Comparison of ENCODE assay signal across 9 cellular contexts in genomic region chr10:133261726-133262325, GRCh38. TPM values are rescaled to one million over a fixed set of nuclear protein-coding genes. Genes with fewer than 3 reads are reported as not detected.
A peak's percentile ranks its signal among the peaks of the same experiment; 100 is the strongest.
DNase-seq lines count a peak whose midpoint lies in the region; ATAC-seq and TF ChIP-seq lines count a peak whose summit lies in the region.
"Had no signal": no experiment of that assay in that cellular context is flagged by ENCODE, and none has a peak within 500 bp of the region (broad histone marks: within the 10 kb centered on the region; RNA-seq: fewer than 3 reads in every experiment).

No MANE protein-coding gene starts in this region.

- DNase-seq in COR-L47 (lab: John Stamatoyannopoulos, UW) (peak; percentile 48), HK-2 (ENCODE audit: unreplicated experiment) (peak; percentile 91), RWPE1 (ENCODE audit: low spot score) (peak; percentile 90), fibroblast of the aortic adventitia (ENCODE audit: low read depth) (peak; percentile 43)
- DNase-seq in activated effector memory CD4-positive, alpha-beta T cell treated with Interleukin-2 at 50 U/mL for 16 hours = peak; percentile 80

- H3K9me3 ChIP-seq in neural cell (ENCODE audit: low read length) (no peaks in the 10 kb centered on the region), stomach smooth muscle (ENCODE audit: control insufficient read depth in 2 of 2, low read length in 2 of 2) (no peaks in the 10 kb centered on the region)

- H3K4me1 ChIP-seq in stomach smooth muscle (ENCODE audit: control insufficient read depth, insufficient read depth, low read length) = peaks cover 31% of the 10 kb centered on the region

- POLR2A ChIA-PET in RWPE1 (lab: Yijun Ruan, JAX; ENCODE audit: low non-redundant PET) = interaction anchor here (1.0 to 1.6 kb wide), 2 partner anchors 13 to 16 kb away, joined by 5 read pairs; no protein-coding TSS in a partner anchor

- no peak overlapping the region for H3K4me2 ChIP-seq in neural cell (ENCODE audit: low read length)

- H4K20me1 ChIP-seq in neural cell (ENCODE audit: insufficient read depth) = no peaks in the 10 kb centered on the region

- no peak for TF ChIP-seq RAD21 in neural cell (conservative IDR thresholded peaks at IDR 0.05)

- peak overlapping the region; percentile 26 for H3K9ac ChIP-seq in neural cell (ENCODE audit: low read length)
- H3K9ac ChIP-seq in stomach smooth muscle (ENCODE audit: low read length in 2 of 2) = peak overlapping the region in 1 of 2 donors; percentile 11

- CTCF ChIA-PET in RWPE1 (lab: Yijun Ruan, JAX) = interaction anchor here (0.5 to 0.9 kb wide), 2 partner anchors 118 kb away, joined by 3 to 5 read pairs; no protein-coding TSS in a partner anchor

- no peak for TF ChIP-seq EP300 in neural cell (conservative IDR thresholded peaks at IDR 0.05; ENCODE audit: poor library complexity, severe bottlenecking)

- H3K27ac ChIP-seq in RWPE1 = peak overlapping the region; percentile 89
- H3K27ac ChIP-seq in neural cell (ENCODE audit: low read length) = no peak overlapping the region
- peak overlapping the region; percentile 55 for H3K27ac ChIP-seq in stomach smooth muscle (ENCODE audit: low read length)

- no peak overlapping the region for H2AFZ ChIP-seq in neural cell (ENCODE audit: low read depth, low read length)

- no peaks in the 10 kb centered on the region for H3K9me2 ChIP-seq in neural cell (ENCODE audit: insufficient read depth, low read length)

- H3K36me3 ChIP-seq in neural cell (ENCODE audit: insufficient read depth, low read length) = no peaks in the 10 kb centered on the region
- no peaks in the 10 kb centered on the region for H3K36me3 ChIP-seq in stomach smooth muscle (ENCODE audit: control insufficient read depth in 2 of 2, insufficient read depth in 2 of 2, low read length in 2 of 2)

- peak; percentile 44 for ATAC-seq in GM19463 (IDR thresholded peaks at IDR 0.05; ENCODE audit: unreplicated experiment)

- TF ChIP-seq CTCF in RWPE1 (conservative IDR thresholded peaks at IDR 0.05; ENCODE audit: low read depth) (no peak), fibroblast of the aortic adventitia (IDR thresholded peaks at IDR 0.05; ENCODE audit: insufficient read depth, low read length) (no peak), neural cell (IDR thresholded peaks at IDR 0.05; ENCODE audit: poor library complexity, severe bottlenecking) (no peak)

- no peaks in the 10 kb centered on the region for H3F3A ChIP-seq in neural cell (ENCODE audit: insufficient read depth, low read length, poor library complexity, severe bottlenecking)

- H3K4me3 ChIP-seq in fibroblast of the aortic adventitia (ENCODE audit: low read depth, low read length) (peak overlapping the region; percentile 65), neural cell (ENCODE audit: low read length) (peak overlapping the region; percentile 58), stomach smooth muscle (ENCODE audit: low read length in 2 of 2) (peak overlapping the region; percentile 65 to 75)

- H3K27me3 ChIP-seq in neural cell (ENCODE audit: insufficient read depth, low read depth, low read length) (no peaks in the 10 kb centered on the region), stomach smooth muscle (ENCODE audit: control insufficient read depth in 1 of 2, insufficient read depth in 2 of 2, low read length in 2 of 2) (no peaks in the 10 kb centered on the region)

- H3K79me2 ChIP-seq in neural cell (replicated peaks; ENCODE audit: insufficient read depth, low read length) = no peaks in the 10 kb centered on the region

TF ChIP-seq in neural cell, 6 proteins besides CTCF, POLR2A, EP300 and RAD21:
- TF ChIP-seq MXI1 (conservative IDR thresholded peaks at IDR 0.05; ENCODE audit: poor library complexity, severe bottlenecking) (no peak), SMC3 (conservative IDR thresholded peaks at IDR 0.05; ENCODE audit: poor library complexity) (no peak), POLR2AphosphoS5 (IDR thresholded peaks at IDR 0.05) (no peak), TAF1 (IDR thresholded peaks at IDR 0.05; ENCODE audit: low read depth) (no peak), REST (IDR thresholded peaks at IDR 0.05; ENCODE audit: borderline replicate concordance) (no peak), EZH2 (IDR thresholded peaks at IDR 0.05; ENCODE audit: borderline replicate concordance, insufficient read depth, low read length, poor library complexity, severe bottlenecking) (no peak)

RNA-seq across cellular contexts. Expression of gene ADAM8, which starts 14.8 kb away (rescaled TPM):
- total RNA-seq in fibroblast of the aortic adventitia (ENCODE audit: low replicate concordance) = 0.36 TPM in 1 of 2 replicates, not detected in the other
- 6.4 and 7.2 TPM in 2 replicates for polyA plus RNA-seq in neural cell
- polyA minus RNA-seq in neural cell = 1.5 and 2.2 TPM in 2 replicates

RNA-seq across cellular contexts. Expression of gene VENTX, which starts 24.2 kb away (rescaled TPM):
- not detected in 2 replicates for total RNA-seq in fibroblast of the aortic adventitia (ENCODE audit: low replicate concordance)
- polyA plus RNA-seq in neural cell = not detected in 2 replicates
- polyA minus RNA-seq in neural cell = not detected in 2 replicates
- total RNA-seq: glomerular endothelial cell had no signal

RNA-seq across cellular contexts. Expression of gene UTF1, which starts 31.8 kb away (rescaled TPM):
- total RNA-seq in fibroblast of the aortic adventitia (ENCODE audit: low replicate concordance) = not detected in 2 replicates
- not detected in 2 replicates for polyA plus RNA-seq in neural cell
- not detected in 2 replicates for polyA minus RNA-seq in neural cell
- total RNA-seq: glomerular endothelial cell had no signal

RNA-seq across cellular contexts. Expression of gene TUBGCP2, which starts 46.8 kb away (rescaled TPM):
- 33.0 and 72.8 TPM in 2 replicates for total RNA-seq in fibroblast of the aortic adventitia (ENCODE audit: low replicate concordance)
- 34.5 and 63.1 TPM in 2 replicates for polyA plus RNA-seq in neural cell
- 45.8 and 49.4 TPM in 2 replicates for polyA minus RNA-seq in neural cell

RNA-seq across cellular contexts. Expression of gene ZNF511, which starts 46.9 kb away (rescaled TPM):
- 1.7 and 22.1 TPM in 2 replicates for total RNA-seq in fibroblast of the aortic adventitia (ENCODE audit: low replicate concordance)
- polyA plus RNA-seq in neural cell = 16.8 and 17.6 TPM in 2 replicates
- polyA minus RNA-seq in neural cell = 10.9 and 13.1 TPM in 2 replicates
